ENCODE assay signal across 13 cellular contexts in genomic region chr5:31640024-31640423, GRCh38. TPM values are rescaled to one million over a fixed set of nuclear protein-coding genes. Genes with fewer than 3 reads are reported as not detected.
A peak's percentile ranks its signal among the peaks of the same experiment; 100 is the strongest.
DNase-seq lines count a peak whose midpoint lies in the region; ATAC-seq and TF ChIP-seq lines count a peak whose summit lies in the region.
"Had no signal": no experiment of that assay in that cellular context is flagged by ENCODE, and none has a peak within 500 bp of the region (broad histone marks: within the 10 kb centered on the region; RNA-seq: fewer than 3 reads in every experiment).

No MANE protein-coding gene starts in this region.

- H3K9me3 ChIP-seq in breast epithelium (no peaks in the 10 kb centered on the region), suprapubic skin (no peaks in the 10 kb centered on the region)

- no peak for TF ChIP-seq POLR2A in breast epithelium (IDR thresholded peaks at IDR 0.05)
- TF ChIP-seq POLR2A in suprapubic skin (IDR thresholded peaks at IDR 0.05) = no peak

- TF ChIP-seq CTCF in breast epithelium (IDR thresholded peaks at IDR 0.05) (no peak), suprapubic skin (IDR thresholded peaks at IDR 0.05) (no peak), Calu3 (IDR thresholded peaks at IDR 0.05; ENCODE audit: unreplicated experiment) (no peak)

- H3K4me3 ChIP-seq in breast epithelium = peak overlapping the region in 2 of 3 donors; percentile 67 to 82
- H3K4me3 ChIP-seq in suprapubic skin = peak overlapping the region; percentile 66

- peak overlapping the region; percentile 55 to 66 for H3K4me3 Mint-ChIP-seq in activated T-cell treated with anti-CD3 and anti-CD28 coated beads, Interleukin-2, amount 50 U/mL, for 72 hours
- H3K4me3 Mint-ChIP-seq in Calu3 (ENCODE audit: low read depth, unreplicated experiment) = no peak overlapping the region
- H3K4me3 Mint-ChIP-seq: brain had no signal

- ATAC-seq in activated T-cell treated with anti-CD3 and anti-CD28 coated beads, Interleukin-2, amount 50 U/mL, for 72 hours (replicated peaks in 1 of 2) = no peak
- ATAC-seq in HG03175 (IDR thresholded peaks at IDR 0.05; ENCODE audit: unreplicated experiment) (no peak), HG03342 (IDR thresholded peaks at IDR 0.05; ENCODE audit: unreplicated experiment) (no peak)

- H3K27ac ChIP-seq in breast epithelium (no peak overlapping the region), suprapubic skin (no peak overlapping the region)

- H3K27ac Mint-ChIP-seq in activated T-cell treated with anti-CD3 and anti-CD28 coated beads, Interleukin-2, amount 50 U/mL, for 72 hours = no peak overlapping the region
- no peak overlapping the region for H3K27ac Mint-ChIP-seq in Calu3 (ENCODE audit: unreplicated experiment)

- no peaks in the 10 kb centered on the region for H3K9me3 Mint-ChIP-seq in activated T-cell treated with anti-CD3 and anti-CD28 coated beads, Interleukin-2, amount 50 U/mL, for 72 hours
- no peaks in the 10 kb centered on the region for H3K9me3 Mint-ChIP-seq in Calu3 (ENCODE audit: low read depth, unreplicated experiment)
- H3K9me3 Mint-ChIP-seq: brain had no signal

- CTCF ChIA-PET in Calu3 (lab: Charles Lee) = interaction anchor here (0.6 to 1.1 kb wide), 2 partner anchors 12 to 169 kb away, joined by 3 to 7 read pairs; no protein-coding TSS in a partner anchor

- BruUV-seq in Calu3 (replicated peaks; lab: Mats Ljungman, UMichigan) = no TSS peak

- peaks cover 9% of the 10 kb centered on the region for H3K4me1 Mint-ChIP-seq in activated T-cell treated with anti-CD3 and anti-CD28 coated beads, Interleukin-2, amount 50 U/mL, for 72 hours (ENCODE audit: low read depth)
- no peaks in the 10 kb centered on the region for H3K4me1 Mint-ChIP-seq in Calu3 (ENCODE audit: low read depth, unreplicated experiment)

- H3K27me3 Mint-ChIP-seq in activated T-cell treated with anti-CD3 and anti-CD28 coated beads, Interleukin-2, amount 50 U/mL, for 72 hours (ENCODE audit: low read depth) = peaks cover 30% of the 10 kb centered on the region
- H3K27me3 Mint-ChIP-seq in Calu3 (ENCODE audit: unreplicated experiment) = peaks cover 30% of the 10 kb centered on the region

- intact Hi-C loops in breast epithelium (cut with DNase I; ENCODE audit: low total_unique reads) (no loop called here), Calu3 (cut with micrococcal nuclease; ENCODE audit: unreplicated experiment) (no loop called here)

- TF ChIP-seq EP300 in suprapubic skin (IDR thresholded peaks at IDR 0.05) = no peak

- H3K36me3 ChIP-seq in breast epithelium = no peaks in the 10 kb centered on the region
- H3K36me3 ChIP-seq in suprapubic skin = no peaks in the 10 kb centered on the region

- H3K36me3 Mint-ChIP-seq in activated T-cell treated with anti-CD3 and anti-CD28 coated beads, Interleukin-2, amount 50 U/mL, for 72 hours (ENCODE audit: insufficient read depth in 2 of 2) = no peaks in the 10 kb centered on the region
- H3K36me3 Mint-ChIP-seq in Calu3 (ENCODE audit: insufficient read depth, unreplicated experiment) = no peaks in the 10 kb centered on the region
- H3K36me3 Mint-ChIP-seq: brain had no signal

- H3K27me3 ChIP-seq in breast epithelium (no peaks in the 10 kb centered on the region), suprapubic skin (peaks cover 8% of the 10 kb centered on the region)

- H3K4me1 ChIP-seq in breast epithelium (peaks cover 0 to 7% of the 10 kb centered on the region in 2 donors), suprapubic skin (peaks cover 17% of the 10 kb centered on the region)

- DNase-seq in activated T-cell treated with anti-CD3 and anti-CD28 coated beads, Interleukin-2, amount 50 U/mL, for 72 hours = no peak
- DNase-seq in activated T-cell treated with anti-CD3 and anti-CD28 coated beads, Interleukin-2, amount 50 U/mL, for 48 hours = no peak
- no peak for DNase-seq in breast epithelium (ENCODE audit: low spot score in 2 of 2)
- DNase-seq in iPS-NIHi7 (ENCODE audit: extremely low spot score) = peak; percentile 36
- no peak for DNase-seq in suprapubic skin (ENCODE audit: low spot score in 2 of 2)
- DNase-seq in Calu3 = no peak
- DNase-seq: activated CD4-positive, alpha-beta T cell treated with anti-CD3 and anti-CD28 coated beads for 1 hour; foreskin fibroblast; NCI-H187; stimulated activated CD4-positive, alpha-beta T cell treated with anti-CD3 and anti-CD28 coated beads, Interleukin-4, amount 100 ng/mL, for 24 hours had no signal

- 69% methylated on average over 7 of the region's 9 CpGs for WGBS in suprapubic skin

RNA-seq across cellular contexts. Expression of gene PDZD2, which starts 1.1 kb away (rescaled TPM):
- total RNA-seq in activated T-cell treated with anti-CD3 and anti-CD28 coated beads, Interleukin-2, amount 50 U/mL, for 72 hours = under 1 TPM in 1 of 2 donors, not detected in 1; 0.02 TPM
- total RNA-seq in breast epithelium (10 to 100 TPM; 16.8 to 23.3 (median 17.7) TPM), suprapubic skin (100 to 1,000 TPM; 107 to 195 (median 123) TPM), Calu3 (2022) (0.76 and 0.97 TPM in 2 replicates)

Comparison
In these comparisons a context has a peak if more than half of its experiments do, and no peak if none do; other contexts are left out.
1. RNA of gene PDZD2, which starts 1.1 kb away (total RNA-seq): 107 to 195 TPM in suprapubic skin; 16.8 to 23.3 TPM in breast epithelium, 0.76 to 0.97 TPM in Calu3 and 0.02 TPM in activated T-cell treated with anti-CD3 and anti-CD28 coated beads, Interleukin-2, amount 50 U/mL, for 72 hours; every median in the first group is over 4 times any median in the second.